In genomic region chr1:20141001-20141400, GRCh38 we compare ENCODE assay signal across 22 cellular contexts. TPM values are rescaled to one million over a fixed set of nuclear protein-coding genes. Genes with fewer than 3 reads are reported as not detected.
"Had no signal": no experiment of that assay in that cellular context is flagged by ENCODE, and none has a peak within 500 bp of the region (broad histone marks: within the 10 kb centered on the region; RNA-seq: fewer than 3 reads in every experiment).

No MANE protein-coding gene starts in this region.

- H2AFZ ChIP-seq: hepatocyte had no signal

- H3K9me3 ChIP-seq: mucosa of descending colon, ovary, stomach had no signal

- DNase-seq: effector CD8-positive, alpha-beta T cell; foreskin melanocyte; mucosa of descending colon; naive thymus-derived CD8-positive, alpha-beta T cell; ovary; right cardiac atrium; stimulated activated CD4-positive, alpha-beta T cell treated with anti-CD3 and anti-CD28 coated beads, Interleukin-15, amount 100 ng/mL, for 24 hours; stimulated activated CD4-positive, alpha-beta T cell treated with anti-CD3 and anti-CD28 coated beads, Interleukin-1b, Interleukin-23, amount 100 ng/mL, for 48 hours; stimulated activated CD4-positive, alpha-beta T cell treated with anti-CD3 and anti-CD28 coated beads, Interleukin-4, amount 100 ng/mL, for 24 hours; stomach; substantia nigra; trophoblast cell had no signal

- H3K79me2 ChIP-seq: hepatocyte had no signal

- H3K4me2 ChIP-seq: hepatocyte had no signal

- H3K36me3 ChIP-seq: ovary, stomach had no signal

- H3K4me1 ChIP-seq: stomach had no signal

- H3K27ac ChIP-seq: coronary artery, dorsolateral prefrontal cortex, hepatocyte, ovary, stomach had no signal

- ATAC-seq: mucosa of descending colon; naive thymus-derived CD8-positive, alpha-beta T cell; right cardiac atrium; stimulated activated memory B cell treated with anti-CD40 and anti-IgM and Interleukin-4, amounts not matched to agents 10 μg/mL and 1 μg/mL and 100 μg/mL, for 72 hours had no signal

- H3K4me3 ChIP-seq: coronary artery, dorsolateral prefrontal cortex, hepatocyte, mucosa of descending colon, ovary, stomach had no signal

- H3K27me3 ChIP-seq: hepatocyte, ovary had no signal

RNA-seq across cellular contexts. Expression of gene PLA2G2F, which starts 1.9 kb away (rescaled TPM):
- total RNA-seq: cerebellum; hepatocyte; naive thymus-derived CD8-positive, alpha-beta T cell; progenitor cell of endocrine pancreas; right cardiac atrium had no signal
- polyA plus RNA-seq: hepatocyte; liver; naive thymus-derived CD8-positive, alpha-beta T cell; neural cell; right cardiac atrium; stomach had no signal

RNA-seq across cellular contexts. Expression of gene PLA2G2D, which starts 21.7 kb away (rescaled TPM):
- total RNA-seq: cerebellum; hepatocyte; kidney epithelial cell; naive thymus-derived CD8-positive, alpha-beta T cell; progenitor cell of endocrine pancreas; right cardiac atrium; stomach; urinary bladder had no signal
- polyA plus RNA-seq: hepatocyte; naive thymus-derived CD8-positive, alpha-beta T cell; neural cell; right cardiac atrium; urinary bladder had no signal

RNA-seq across cellular contexts. Expression of gene UBXN10, which starts 44.9 kb away (rescaled TPM):
- total RNA-seq: naive thymus-derived CD8-positive, alpha-beta T cell had no signal

RNA-seq across cellular contexts. Expression of gene PLA2G2C, which starts 45.3 kb away (rescaled TPM):
- total RNA-seq: cerebellum; hepatocyte; kidney epithelial cell; liver; naive thymus-derived CD8-positive, alpha-beta T cell; ovary; progenitor cell of endocrine pancreas; urinary bladder had no signal
- polyA plus RNA-seq: hepatocyte; liver; naive thymus-derived CD8-positive, alpha-beta T cell; neural cell; urinary bladder had no signal
